8 cellular contexts compared by ENCODE assay signal in the genomic region with DNA sequence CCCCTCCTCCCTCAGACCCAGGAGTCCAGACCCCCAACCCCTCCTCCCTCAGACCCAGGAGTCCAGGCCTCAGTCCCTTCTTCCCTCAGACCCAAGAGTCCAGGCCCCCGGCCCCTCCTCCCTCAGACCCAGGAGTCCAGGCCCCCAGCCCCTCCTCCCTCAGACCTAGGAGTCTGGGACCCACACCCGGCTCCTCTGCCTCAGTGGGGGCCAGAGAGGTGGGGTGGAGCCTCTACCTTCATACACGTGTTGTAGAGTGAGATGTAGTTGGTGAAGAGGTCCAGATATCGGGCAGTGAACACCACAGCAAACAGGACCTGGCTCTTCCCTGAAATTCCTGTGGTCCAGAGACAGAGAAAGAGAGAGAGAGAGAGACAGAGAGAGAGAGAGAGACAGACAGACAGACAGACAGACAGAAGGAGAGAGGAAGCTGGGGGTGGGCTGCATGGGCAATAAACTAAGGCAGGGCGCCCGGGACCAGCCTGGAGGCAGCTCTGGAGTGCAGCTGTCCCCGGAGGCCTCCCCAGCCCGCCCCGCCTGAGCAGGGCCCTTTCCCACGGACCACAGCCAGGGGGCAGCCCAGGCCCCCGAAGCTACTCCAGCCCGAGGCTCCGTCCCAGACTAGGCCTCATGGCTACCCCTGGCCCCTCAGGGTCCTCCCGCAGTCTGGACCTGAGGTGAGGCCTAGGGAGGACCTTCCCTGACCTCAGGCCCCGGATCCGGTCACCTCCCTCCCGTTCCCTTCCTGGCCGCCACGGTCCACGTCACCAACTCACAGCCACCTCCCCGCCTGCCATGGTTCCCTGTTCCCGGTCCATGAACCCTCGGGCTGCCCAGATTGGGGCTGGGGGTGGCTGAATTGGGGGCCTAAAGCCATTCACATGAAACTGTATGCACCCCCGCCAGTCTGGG. TPM values are rescaled to one million over a fixed set of nuclear protein-coding genes. Genes with fewer than 3 reads are reported as not detected.
DNase-seq lines count a peak whose midpoint lies in the region; ATAC-seq, FAIRE-seq and TF ChIP-seq lines count a peak whose summit lies in the region.

No MANE protein-coding gene starts in this region.

- peak overlapping the region; percentile 93 for H3K9ac ChIP-seq in neural progenitor cell

- no peaks in the 10 kb centered on the region for H3K9me3 ChIP-seq in Peyer's patch
- no peaks in the 10 kb centered on the region for H3K9me3 ChIP-seq in neural progenitor cell (ENCODE audit: low read depth)
- no peaks in the 10 kb centered on the region for H3K9me3 ChIP-seq in transverse colon

- intact Hi-C loops in activated naive CD4-positive, alpha-beta T cell treated with anti-CD3 and anti-CD28 coated beads for 36 hours (cut with micrococcal nuclease): loop anchor here (1.0 to 5.0 kb wide), 4 partner anchors 26 to 192 kb away; a partner anchor contains a TSS
- intact Hi-C loops in transverse colon (cut with DNase I; ENCODE audit: low total_unique reads): no loop called here

- peaks cover 18% of the 10 kb centered on the region for H3K27me3 Mint-ChIP-seq in activated naive CD4-positive, alpha-beta T cell treated with anti-CD3 and anti-CD28 coated beads for 36 hours (ENCODE audit: low read depth)
- H3K27me3 Mint-ChIP-seq in neural progenitor cell (ENCODE audit: insufficient read depth, low read depth): peaks cover 15% of the 10 kb centered on the region

- CTCF ChIA-PET in activated naive CD4-positive, alpha-beta T cell treated with anti-CD3 and anti-CD28 coated beads for 36 hours (lab: Charles Lee): interaction anchor here (0.6 to 2.2 kb wide), 24 partner anchors 9 to 281 kb away, joined by 3 to 14 read pairs (median 5); a partner anchor contains a TSS

- peaks cover 17% of the 10 kb centered on the region for H3K36me3 Mint-ChIP-seq in activated naive CD4-positive, alpha-beta T cell treated with anti-CD3 and anti-CD28 coated beads for 36 hours (ENCODE audit: low read depth)
- H3K36me3 Mint-ChIP-seq in neural progenitor cell: peaks cover 9% of the 10 kb centered on the region

- in situ Hi-C loops in transverse colon (cut with MboI; ENCODE audit: low pct_ligation_motif_present in 1 of 4, low pct_unique_long_range_greater_than_20kb in 1 of 4, low sequenced_read_pairs in 3 of 4): no loop called here

- 1% methylated on average over 24 of the region's 24 CpGs; no CpG with 5 or more reads in 1 of the 2 donors for WGBS in transverse colon (ENCODE audit: low coverage in 1 of 2), 2 donors

- TF ChIP-seq CTCF in D721Med (IDR thresholded peaks at IDR 0.05; ENCODE audit: insufficient read depth, missing control alignments) (peak; percentile 27), Peyer's patch (IDR thresholded peaks at IDR 0.05) (peak; percentile 53 to 75 (median 66)), foreskin keratinocyte (conservative IDR thresholded peaks at IDR 0.05) (peak; percentile 74), neural progenitor cell (IDR thresholded peaks at IDR 0.05) (peak; percentile 61), transverse colon (IDR thresholded peaks at IDR 0.05) (peak; percentile 66 to 88 (median 75))

- H3K79me2 ChIP-seq in neural progenitor cell (ENCODE audit: low read depth): peaks cover 23% of the 10 kb centered on the region

- H3K4me1 ChIP-seq in Peyer's patch: peaks cover 0 to 27% (median 10%) of the 10 kb centered on the region in 4 donors
- H3K4me1 ChIP-seq in foreskin keratinocyte: no peaks in the 10 kb centered on the region
- H3K4me1 ChIP-seq in neural progenitor cell: peaks cover 11% of the 10 kb centered on the region
- H3K4me1 ChIP-seq in transverse colon: peaks cover 0 to 36% (median 27%) of the 10 kb centered on the region in 4 donors

- H3K9me3 Mint-ChIP-seq in activated naive CD4-positive, alpha-beta T cell treated with anti-CD3 and anti-CD28 coated beads for 36 hours: no peaks in the 10 kb centered on the region
- no peaks in the 10 kb centered on the region for H3K9me3 Mint-ChIP-seq in neural progenitor cell

- H3K27ac ChIP-seq in Peyer's patch: peak overlapping the region; percentile 75 to 94 (median 86)
- peak overlapping the region; percentile 95 for H3K27ac ChIP-seq in foreskin keratinocyte
- peak overlapping the region; percentile 42 for H3K27ac ChIP-seq in neural progenitor cell
- peak overlapping the region; percentile 88 to 94 (median 92) for H3K27ac ChIP-seq in transverse colon

- H3K4me3 ChIP-seq in Peyer's patch (peak overlapping the region; percentile 68 to 98 (median 85)), neural progenitor cell (peak overlapping the region; percentile 96), transverse colon (peak overlapping the region; percentile 63 to 87 (median 78))

- peaks cover 0 to 42% (median 0%) of the 10 kb centered on the region in 3 donors for H3K36me3 ChIP-seq in Peyer's patch
- no peaks in the 10 kb centered on the region for H3K36me3 ChIP-seq in neural progenitor cell
- H3K36me3 ChIP-seq in transverse colon: peaks cover 0 to 28% (median 14%) of the 10 kb centered on the region in 4 donors

- H4K20me1 ChIP-seq in neural progenitor cell (ENCODE audit: low read depth): peaks cover 10% of the 10 kb centered on the region

- H3K4me3 Mint-ChIP-seq in activated naive CD4-positive, alpha-beta T cell treated with anti-CD3 and anti-CD28 coated beads for 36 hours: peak overlapping the region; percentile 94
- peak overlapping the region; percentile 92 for H3K4me3 Mint-ChIP-seq in neural progenitor cell

- peak overlapping the region; percentile 89 for H3K4me2 ChIP-seq in neural progenitor cell

- ATAC-seq in HG02759 (IDR thresholded peaks at IDR 0.05; ENCODE audit: unreplicated experiment) (peak; percentile 40), foreskin keratinocyte (peak; percentile 68)

- H2AFZ ChIP-seq in neural progenitor cell (replicated peaks): peak overlapping the region; percentile 71

- H3K27me3 ChIP-seq in Peyer's patch (peaks cover 4 to 22% of the 10 kb centered on the region in 2 donors), foreskin keratinocyte (peaks cover 30% of the 10 kb centered on the region), neural progenitor cell (peaks cover 34% of the 10 kb centered on the region), transverse colon (peaks cover 32% of the 10 kb centered on the region)

- TF ChIP-seq POLR2A in Peyer's patch (IDR thresholded peaks at IDR 0.05) (peak in 1 of 2 donors; percentile 26), transverse colon (IDR thresholded peaks at IDR 0.05) (no peak)

- FAIRE-seq in D721Med (lab: Jason Lieb, UNC): no peak

- DNase-seq in D721Med (ENCODE audit: insufficient read length, low spot score) (no peak), Peyer's patch (peak; percentile 57 to 80 (median 79)), foreskin keratinocyte (peak in 1 of 2 donors; percentile 56), neural progenitor cell (ENCODE audit: low spot score) (peak; percentile 83), transverse colon (peak; percentile 75), SHP77 treated with DMSO at 0.1 percent for 48 hours (lab: John Stamatoyannopoulos, UW) (no peak)
- DNase-seq in activated naive CD4-positive, alpha-beta T cell treated with anti-CD3 and anti-CD28 coated beads for 36 hours: peak; percentile 79

- peaks cover 31% of the 10 kb centered on the region for H3K4me1 Mint-ChIP-seq in activated naive CD4-positive, alpha-beta T cell treated with anti-CD3 and anti-CD28 coated beads for 36 hours (ENCODE audit: low read depth)
- peaks cover 19% of the 10 kb centered on the region for H3K4me1 Mint-ChIP-seq in neural progenitor cell

- peak overlapping the region; percentile 90 for H3K27ac Mint-ChIP-seq in activated naive CD4-positive, alpha-beta T cell treated with anti-CD3 and anti-CD28 coated beads for 36 hours
- peak overlapping the region; percentile 94 for H3K27ac Mint-ChIP-seq in neural progenitor cell

- H3F3A ChIP-seq in neural progenitor cell (ENCODE audit: low read depth): peaks cover 12% of the 10 kb centered on the region

- no peak for TF ChIP-seq EP300 in transverse colon (IDR thresholded peaks at IDR 0.05; ENCODE audit: low read depth)

RNA-seq across cellular contexts. Expression of a gene that starts 0.9 kb away (rescaled TPM):
- 100 to 1,000 TPM in 3 of 4 donors, 10 to 100 TPM in 1; 54.5 to 136 (median 112) TPM for total RNA-seq in Peyer's patch
- 10 to 100 TPM; 81.5 to 83.8 TPM for total RNA-seq in activated naive CD4-positive, alpha-beta T cell treated with anti-CD3 and anti-CD28 coated beads for 36 hours
- 113 and 128 TPM in 2 replicates for total RNA-seq in foreskin keratinocyte
- polyA plus RNA-seq in foreskin keratinocyte: 213 and 216 TPM in 2 replicates
- 106 and 161 TPM in 2 replicates for total RNA-seq in neural progenitor cell (ENCODE audit: low replicate concordance)
- 100 to 1,000 TPM in 3 of 4 donors, 10 to 100 TPM in 1; 80.6 to 146 (median 120) TPM for total RNA-seq in transverse colon

RNA-seq across cellular contexts. Expression of a gene that starts 3.0 kb away (rescaled TPM):
- under 1 TPM in 2 of 4 donors, not detected in 2; 0.27 to 0.47 TPM for total RNA-seq in Peyer's patch
- under 1 TPM; 0.05 to 0.07 TPM for total RNA-seq in activated naive CD4-positive, alpha-beta T cell treated with anti-CD3 and anti-CD28 coated beads for 36 hours
- total RNA-seq in foreskin keratinocyte: 0.25 and 0.37 TPM in 2 replicates
- 0.26 and 0.41 TPM in 2 replicates for polyA plus RNA-seq in foreskin keratinocyte
- total RNA-seq in neural progenitor cell (ENCODE audit: low replicate concordance): 0.28 and 0.45 TPM in 2 replicates
- total RNA-seq in transverse colon: 1 to 10 TPM in 1 of 4 donors, under 1 TPM in 2, not detected in 1; 0.32 to 3.8 (median 0.41) TPM

RNA-seq across cellular contexts. Expression of a gene that starts 26.3 kb away (rescaled TPM):
- total RNA-seq in Peyer's patch: not detected
- total RNA-seq in activated naive CD4-positive, alpha-beta T cell treated with anti-CD3 and anti-CD28 coated beads for 36 hours: under 1 TPM; 0.50 to 0.52 TPM
- total RNA-seq in foreskin keratinocyte: 0.11 TPM in 1 of 2 replicates, not detected in the other
- polyA plus RNA-seq in foreskin keratinocyte: not detected in 2 replicates
- not detected in 2 replicates for total RNA-seq in neural progenitor cell (ENCODE audit: low replicate concordance)
- not detected for total RNA-seq in transverse colon

RNA-seq across cellular contexts. Expression of a gene that starts 26.7 kb away (rescaled TPM):
- total RNA-seq in Peyer's patch (10 to 100 TPM in 3 of 4 donors, 1 to 10 TPM in 1; 8.6 to 30.5 (median 20.0) TPM), foreskin keratinocyte (2.6 and 2.8 TPM in 2 replicates), neural progenitor cell (ENCODE audit: low replicate concordance) (3.1 and 9.4 TPM in 2 replicates), transverse colon (10 to 100 TPM in 3 of 4 donors, 1 to 10 TPM in 1; 9.1 to 27.7 (median 15.2) TPM)
- total RNA-seq in activated naive CD4-positive, alpha-beta T cell treated with anti-CD3 and anti-CD28 coated beads for 36 hours: 10 to 100 TPM; 23.9 to 24.1 TPM
- polyA plus RNA-seq in foreskin keratinocyte: 3.7 and 4.0 TPM in 2 replicates

RNA-seq across cellular contexts. Expression of a gene that starts 55.3 kb away (rescaled TPM):
- 10 to 100 TPM in 3 of 4 donors, 1 to 10 TPM in 1; 10.0 to 17.6 (median 15.6) TPM for total RNA-seq in Peyer's patch
- 10 to 100 TPM; 32.4 to 36.0 TPM for total RNA-seq in activated naive CD4-positive, alpha-beta T cell treated with anti-CD3 and anti-CD28 coated beads for 36 hours
- 54.9 and 59.6 TPM in 2 replicates for total RNA-seq in foreskin keratinocyte
- 43.9 and 50.7 TPM in 2 replicates for polyA plus RNA-seq in foreskin keratinocyte
- 10.6 and 31.5 TPM in 2 replicates for total RNA-seq in neural progenitor cell (ENCODE audit: low replicate concordance)
- total RNA-seq in transverse colon: 10 to 100 TPM in 3 of 4 donors, 1 to 10 TPM in 1; 9.4 to 49.7 (median 13.6) TPM

Comparison
In these comparisons a context has a peak if more than half of its experiments do, and no peak if none do; other contexts are left out.
1. DNase-seq: peak in Peyer's patch (3 of 3), activated naive CD4-positive, alpha-beta T cell treated with anti-CD3 and anti-CD28 coated beads for 36 hours (single experiment), neural progenitor cell (single experiment) and transverse colon (single experiment); none in D721Med (single experiment) and SHP77 treated with DMSO at 0.1 percent for 48 hours (single experiment).
2. H3K27ac ChIP-seq: peak in every context shown above with its lines; median percentile 95 in foreskin keratinocyte; 92 in transverse colon; 86 in Peyer's patch; 42 in neural progenitor cell.
3. Peak in every context shown above with its lines, with median percentiles within 50 percentile points of each other: CTCF ChIP-seq and H3K4me3 ChIP-seq.